In the genomic region with DNA sequence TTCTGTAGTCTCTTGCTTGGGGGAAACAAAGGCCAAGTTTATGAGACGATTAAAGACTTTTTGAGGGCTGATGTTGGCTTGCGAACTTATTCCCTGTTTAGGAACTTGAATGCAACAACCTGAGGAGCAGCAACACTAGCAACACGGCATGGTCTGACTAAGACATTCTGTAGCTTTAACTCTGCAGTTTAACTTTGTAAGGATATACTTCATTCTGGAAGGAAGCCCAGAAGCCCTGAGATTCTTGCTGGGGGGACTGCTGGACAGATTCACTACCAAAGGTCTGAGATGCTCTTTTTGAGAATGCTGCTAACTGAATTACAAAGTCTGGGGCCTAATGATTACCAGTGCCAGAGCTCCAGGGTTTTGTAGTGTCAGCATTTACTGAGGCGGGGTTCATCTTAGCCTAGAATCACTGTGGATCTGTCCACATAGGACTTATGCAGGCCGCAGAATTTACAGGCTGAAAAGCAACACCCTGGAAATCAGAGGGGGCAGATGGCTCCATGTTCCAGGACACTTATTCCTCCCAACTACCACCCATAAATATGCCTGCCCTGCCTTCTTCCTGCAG, we compare ENCODE assay signal across 23 cellular contexts.
"Had no signal": no experiment of that assay in that cellular context is flagged by ENCODE, and none has a peak within 500 bp of the region (broad histone marks: within the 10 kb centered on the region; RNA-seq: fewer than 3 reads in every experiment).

No MANE protein-coding gene starts in this region.

- H3K4me1 ChIP-seq: adrenal gland, left ventricle myocardium inferior, tibial artery, uterus had no signal

- DNase-seq: activated CD4-positive, alpha-beta memory T cell treated with anti-CD3 and anti-CD28 coated beads, Interleukin-2, amount 10 ng/mL, durations not matched to agents 7 days and 5 days; activated CD4-positive, alpha-beta T cell treated with anti-CD3 and anti-CD28 coated beads for 4 hours; activated effector memory CD4-positive, alpha-beta T cell treated with Interleukin-2 at 50 U/mL for 16 hours; activated naive CD4-positive, alpha-beta T cell treated with anti-CD3 and anti-CD28 coated beads, Interleukin-2, amount 50 U/mL, for 16 hours; activated T-cell treated with anti-CD3 and anti-CD28 coated beads, Interleukin-2, amount 50 U/mL, for 4 hours; adrenal gland; erythroblast; hippocampal formation; left ventricle myocardium inferior; mucosa of descending colon; naive thymus-derived CD4-positive, alpha-beta T cell; posterior cingulate gyrus; retina; stimulated activated CD4-positive, alpha-beta T cell treated with anti-CD3 and anti-CD28 coated beads, Interleukin-15, amount 100 ng/mL, for 24 hours; stimulated activated CD4-positive, alpha-beta T cell treated with anti-CD3 and anti-CD28 coated beads, Interleukin-4, amount 100 ng/mL, for 1 hour; stimulated activated naive CD4-positive, alpha-beta T cell; T-helper 17 cell; tibial artery; uterus had no signal

- H3K27ac Mint-ChIP-seq: activated CD4-positive, alpha-beta memory T cell treated with anti-CD3 and anti-CD28 coated beads, Interleukin-2, amount 10 ng/mL, durations not matched to agents 7 days and 5 days; memory B cell; naive thymus-derived CD4-positive, alpha-beta T cell; T-helper 17 cell had no signal

- H3K36me3 Mint-ChIP-seq: memory B cell; naive thymus-derived CD4-positive, alpha-beta T cell had no signal

- H3K27ac ChIP-seq: adrenal gland, cardiac muscle cell, left ventricle myocardium inferior, neutrophil, skin epidermis, tibial artery, uterus had no signal

- H3K27me3 ChIP-seq: adrenal gland, cardiac muscle cell, neutrophil, tibial artery, uterus had no signal

- H3K4me3 ChIP-seq: adrenal gland, cardiac muscle cell, left ventricle myocardium inferior, mucosa of descending colon, skin epidermis, tibial artery, uterus had no signal

- H3K4me3 Mint-ChIP-seq: activated CD4-positive, alpha-beta memory T cell treated with anti-CD3 and anti-CD28 coated beads, Interleukin-2, amount 10 ng/mL, durations not matched to agents 7 days and 5 days; activated T-cell treated with anti-CD3 and anti-CD28 coated beads, Interleukin-2, amount 50 U/mL, for 4 hours; memory B cell; naive thymus-derived CD4-positive, alpha-beta T cell; T-helper 17 cell had no signal

- H3K4me1 Mint-ChIP-seq: activated CD4-positive, alpha-beta memory T cell treated with anti-CD3 and anti-CD28 coated beads, Interleukin-2, amount 10 ng/mL, durations not matched to agents 7 days and 5 days; memory B cell; naive thymus-derived CD4-positive, alpha-beta T cell; T-helper 17 cell had no signal

- H3K27me3 Mint-ChIP-seq: activated CD4-positive, alpha-beta memory T cell treated with anti-CD3 and anti-CD28 coated beads, Interleukin-2, amount 10 ng/mL, durations not matched to agents 7 days and 5 days; memory B cell; naive thymus-derived CD4-positive, alpha-beta T cell; T-helper 17 cell had no signal

- ATAC-seq: activated T-cell treated with anti-CD3 and anti-CD28 coated beads, Interleukin-2, amount 50 U/mL, for 4 hours; mucosa of descending colon; naive thymus-derived CD4-positive, alpha-beta T cell; T-helper 17 cell had no signal

- H3K9me3 ChIP-seq: adrenal gland, neutrophil, tibial artery, uterus had no signal

- H3K36me3 ChIP-seq: adrenal gland, cardiac muscle cell, left ventricle myocardium inferior, neutrophil, tibial artery, uterus had no signal
